ENCODE assay signal across 8 cellular contexts in the genomic region with DNA sequence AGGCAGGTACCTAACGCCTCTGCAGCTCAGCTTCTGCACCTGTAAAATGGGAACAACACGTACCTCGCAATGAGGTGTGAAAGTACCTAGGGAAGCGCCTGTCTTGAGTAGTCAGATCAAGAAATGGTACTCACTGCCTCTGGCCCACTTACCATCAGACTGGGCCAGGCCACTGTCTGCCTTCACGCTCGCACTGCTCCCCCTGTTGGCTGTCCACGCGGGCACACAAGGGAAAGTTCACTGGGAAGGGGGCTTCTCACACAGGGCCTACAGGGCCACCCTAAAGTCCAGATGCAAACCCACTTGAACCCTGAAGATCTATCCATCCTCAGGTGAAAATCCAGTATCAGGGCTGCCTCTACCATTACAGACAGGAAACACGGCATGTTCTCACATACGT. TPM values are rescaled to one million over a fixed set of nuclear protein-coding genes. Genes with fewer than 3 reads are reported as not detected.
DNase-seq lines count a peak whose midpoint lies in the region; ATAC-seq, FAIRE-seq and TF ChIP-seq lines count a peak whose summit lies in the region.
"Not testable (repeated sequence)": the region's sequence is repeated elsewhere in the genome, so short reads cannot be mapped to it uniquely, and the experiment has no call there.

No MANE protein-coding gene starts in this region.

- in situ Hi-C loops in ACHN (cut with HindIII; ENCODE audit: low pct_ligation_motif_present, low pct_unique_long_range_greater_than_20kb, low sequenced_read_pairs), result not testable (repeated sequence)

- not testable (repeated sequence) for H4K20me1 ChIP-seq in SU-DHL-6 (ENCODE audit: low read depth, low read length)

- H3K4me1 ChIP-seq in cardiac muscle cell (ENCODE audit: low read depth), result not testable (repeated sequence)

- not testable (repeated sequence) for ATAC-seq in activated T-cell treated with anti-CD3 and anti-CD28 coated beads, Interleukin-2, amount 50 U/mL, for 4 hours

- not testable (repeated sequence) for H3K4me3 ChIP-seq in SU-DHL-6 (ENCODE audit: insufficient read depth, low read length, poor library complexity, severe bottlenecking); bronchial epithelial cell (ENCODE audit: low read depth, low read length); cardiac muscle cell; retinal pigment epithelial cell (ENCODE audit: low read length)

- not testable (repeated sequence) for H3K79me2 ChIP-seq in SU-DHL-6 (ENCODE audit: insufficient read depth, low read length)

- CTCF ChIA-PET in GM10248 (lab: Yijun Ruan, JAX), result interaction anchor here (1.6 kb wide), 1 partner anchor 22 kb away, joined by 4 read pairs; no protein-coding TSS in a partner anchor

- H3F3A ChIP-seq in SU-DHL-6 (ENCODE audit: insufficient read depth), result not testable (repeated sequence)

- not testable (repeated sequence) for H3K9me3 Mint-ChIP-seq in activated T-cell treated with anti-CD3 and anti-CD28 coated beads, Interleukin-2, amount 50 U/mL, for 4 hours

- H3K9ac ChIP-seq in SU-DHL-6 (ENCODE audit: low read length), result not testable (repeated sequence)

- H3K27me3 Mint-ChIP-seq in activated T-cell treated with anti-CD3 and anti-CD28 coated beads, Interleukin-2, amount 50 U/mL, for 4 hours (ENCODE audit: low read depth), result not testable (repeated sequence)

- POLR2A ChIA-PET in GM10248 (lab: Yijun Ruan, JAX), result not testable (repeated sequence)

- TF ChIP-seq CTCF in GM10248 (IDR thresholded peaks at IDR 0.05; ENCODE audit: control extremely low read depth, extremely low read depth, low read depth, missing control alignments) (peak; percentile 58), LNCAP (IDR thresholded peaks at IDR 0.05) (peak; percentile 20; the same call in 1 of the 2 replicates), SU-DHL-6 (IDR thresholded peaks at IDR 0.05; ENCODE audit: insufficient read depth, low read length, poor library complexity, severe bottlenecking) (peak; percentile 20), bronchial epithelial cell (IDR thresholded peaks at IDR 0.05; ENCODE audit: insufficient read depth, low read length, severe bottlenecking) (peak; percentile 25), cardiac muscle cell (IDR thresholded peaks at IDR 0.05; ENCODE audit: low read depth, low read length) (peak; percentile 30), retinal pigment epithelial cell (conservative IDR thresholded peaks at IDR 0.05; ENCODE audit: low read depth, low read length) (peak; percentile 35)

- H3K36me3 Mint-ChIP-seq in activated T-cell treated with anti-CD3 and anti-CD28 coated beads, Interleukin-2, amount 50 U/mL, for 4 hours (ENCODE audit: insufficient read depth), result peaks cover 24% of the 10 kb centered on the region

- H2AFZ ChIP-seq in SU-DHL-6 (ENCODE audit: low read depth, low read length, severe bottlenecking), result not testable (repeated sequence)

- peak; percentile 23 for DNase-seq in ACHN
- not testable (repeated sequence) for DNase-seq in GM10248 (ENCODE audit: extremely low spot score); activated T-cell treated with anti-CD3 and anti-CD28 coated beads, Interleukin-2, amount 50 U/mL, for 4 hours; bronchial epithelial cell (ENCODE audit: low read depth); retinal pigment epithelial cell (ENCODE audit: low read depth)
- DNase-seq in cardiac muscle cell (ENCODE audit: low read depth in 1 of 2, low spot score in 1 of 2), result peak in 1 of 2 donors; percentile 16

- peaks cover 24% of the 10 kb centered on the region for H3K4me1 Mint-ChIP-seq in activated T-cell treated with anti-CD3 and anti-CD28 coated beads, Interleukin-2, amount 50 U/mL, for 4 hours (ENCODE audit: low read depth)

- H3K27ac ChIP-seq in SU-DHL-6 (ENCODE audit: low read depth, low read length); cardiac muscle cell: not testable (repeated sequence)

- not testable (repeated sequence) for H3K36me3 ChIP-seq in SU-DHL-6 (ENCODE audit: low read length); bronchial epithelial cell (ENCODE audit: control insufficient read depth, insufficient read depth, low read length)
- H3K36me3 ChIP-seq in cardiac muscle cell, result peaks cover 12% of the 10 kb centered on the region

- FAIRE-seq in bronchial epithelial cell (lab: Jason Lieb, UNC), result not testable (repeated sequence)

- H3K4me3 Mint-ChIP-seq in activated T-cell treated with anti-CD3 and anti-CD28 coated beads, Interleukin-2, amount 50 U/mL, for 4 hours, result peak overlapping the region; percentile 84

- not testable (repeated sequence) for H3K9me3 ChIP-seq in SU-DHL-6 (ENCODE audit: insufficient read depth, low read length); cardiac muscle cell (ENCODE audit: low read depth)

- H3K9me2 ChIP-seq in SU-DHL-6 (replicated peaks; ENCODE audit: insufficient read depth, low read length), result not testable (repeated sequence)

- not testable (repeated sequence) for H3K27me3 ChIP-seq in SU-DHL-6 (ENCODE audit: low read length); bronchial epithelial cell (ENCODE audit: control insufficient read depth, insufficient read depth, low read length); cardiac muscle cell

- H3K4me2 ChIP-seq in SU-DHL-6 (ENCODE audit: low read depth, low read length, poor library complexity, severe bottlenecking), result not testable (repeated sequence)

RNA-seq across cellular contexts. Expression of gene KCTD5, which starts 11.1 kb away (rescaled TPM):
- 10 to 100 TPM; 38.7 to 56.1 (median 42.0) TPM for total RNA-seq in activated T-cell treated with anti-CD3 and anti-CD28 coated beads, Interleukin-2, amount 50 U/mL, for 4 hours
- total RNA-seq in bronchial epithelial cell (28.4 and 46.1 TPM in 2 replicates), cardiac muscle cell (32.9 and 67.2 TPM in 2 replicates)
- 32.6 and 35.0 TPM in 2 replicates for polyA plus RNA-seq in cardiac muscle cell

RNA-seq across cellular contexts. Expression of gene PRSS27, which starts 48.8 kb away (rescaled TPM):
- total RNA-seq in activated T-cell treated with anti-CD3 and anti-CD28 coated beads, Interleukin-2, amount 50 U/mL, for 4 hours, result 1 to 10 TPM in 1 of 3 donors, under 1 TPM in 2; 0.76 to 1.2 (median 0.84) TPM
- total RNA-seq in bronchial epithelial cell, result 1.3 and 4.5 TPM in 2 replicates
- total RNA-seq in cardiac muscle cell, result 13.0 and 17.0 TPM in 2 replicates
- 12.1 and 14.5 TPM in 2 replicates for polyA plus RNA-seq in cardiac muscle cell
